In the genomic region with DNA sequence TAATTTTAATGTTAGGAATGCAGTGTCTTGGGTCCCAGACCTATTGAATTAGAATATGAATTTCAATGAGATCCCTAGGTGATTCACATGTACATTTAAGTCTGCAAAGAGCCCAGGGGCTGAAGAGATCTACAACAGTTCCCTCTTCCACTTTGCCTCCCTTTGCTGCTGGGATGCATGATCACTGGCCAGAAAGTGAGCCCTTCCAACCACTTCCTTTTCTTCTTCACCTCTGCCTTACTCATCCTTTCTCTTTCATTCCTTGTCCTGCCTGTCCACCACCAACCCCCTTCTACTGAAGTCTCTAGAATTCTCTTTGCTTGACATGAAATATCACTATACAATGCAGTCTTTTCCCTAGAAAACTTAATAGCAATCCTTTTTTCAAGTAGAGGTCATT, we compare ENCODE assay signal across 22 cellular contexts.
DNase-seq lines count a peak whose midpoint lies in the region; ATAC-seq and TF ChIP-seq lines count a peak whose summit lies in the region.
"Had no signal": no experiment of that assay in that cellular context is flagged by ENCODE, and none has a peak within 500 bp of the region (broad histone marks: within the 10 kb centered on the region; RNA-seq: fewer than 3 reads in every experiment).

No MANE protein-coding gene starts in this region.

- intact Hi-C loops in CD8-positive, alpha-beta T cell (cut with DNase I, micrococcal nuclease) = no loop called here

- peaks cover 19% of the 10 kb centered on the region for H3K4me1 Mint-ChIP-seq in WTC11
- no peaks in the 10 kb centered on the region for H3K4me1 Mint-ChIP-seq in CD8-positive, alpha-beta T cell (ENCODE audit: low read depth)
- H3K4me1 Mint-ChIP-seq: activated CD8-positive, alpha-beta memory T cell treated with anti-CD3 and anti-CD28 coated beads, Interleukin-2, amount 10 ng/mL, durations not matched to agents 7 days and 5 days; immature natural killer cell had no signal

- no peaks in the 10 kb centered on the region for H3K36me3 ChIP-seq in CD8-positive, alpha-beta T cell (ENCODE audit: insufficient read depth, low read length)
- H3K36me3 ChIP-seq: prostate gland had no signal

- no peak overlapping the region for H3K4me3 ChIP-seq in foreskin fibroblast (ENCODE audit: low read depth in 1 of 2, low read length in 2 of 2)
- H3K4me3 ChIP-seq in CD8-positive, alpha-beta T cell (ENCODE audit: low read depth, low read length) = no peak overlapping the region
- H3K4me3 ChIP-seq: body of pancreas, prostate gland, skin epidermis had no signal

- H3K4me3 Mint-ChIP-seq in WTC11 = no peak overlapping the region
- H3K4me3 Mint-ChIP-seq in CD8-positive, alpha-beta T cell = no peak overlapping the region
- H3K4me3 Mint-ChIP-seq: activated CD8-positive, alpha-beta memory T cell treated with anti-CD3 and anti-CD28 coated beads, Interleukin-2, amount 10 ng/mL, durations not matched to agents 7 days and 5 days; activated naive CD8-positive, alpha-beta T cell; activated T-helper 1 cell treated with anti-CD3 and anti-CD28 coated beads, Interleukin-12 subunit alpha, Interleukin-12 subunit beta, Interleukin-2, Interleukin-4 antibody, amounts not matched to agents 30 ng/mL and 10 ng/mL and 1 ng/mL, durations not matched to agents 14 hours and 24 hours and 36 hours; immature natural killer cell; neural crest cell; stimulated activated naive CD8-positive, alpha-beta T cell treated with anti-CD3 and anti-CD28 coated beads, Interleukin-15, Interleukin-2, amounts not matched to agents 100 ng/mL and 50 ng/mL, for 24 hours had no signal

- POLR2A ChIA-PET in WTC11 (lab: Charles Lee) = no interaction called here
- POLR2A ChIA-PET in CD8-positive, alpha-beta T cell (lab: Charles Lee) = no interaction called here

- no peaks in the 10 kb centered on the region for H3K9me3 ChIP-seq in CD8-positive, alpha-beta T cell (ENCODE audit: low read length)
- H3K9me3 ChIP-seq: body of pancreas, prostate gland had no signal

- no peak overlapping the region for H3K27ac ChIP-seq in CD8-positive, alpha-beta T cell (ENCODE audit: low read depth, low read length)
- H3K27ac ChIP-seq: 22Rv1, body of pancreas, HL-60, prostate gland had no signal

- peak overlapping the region; percentile 24 for H3K27ac Mint-ChIP-seq in WTC11
- no peak overlapping the region for H3K27ac Mint-ChIP-seq in CD8-positive, alpha-beta T cell
- H3K27ac Mint-ChIP-seq: activated CD8-positive, alpha-beta memory T cell treated with anti-CD3 and anti-CD28 coated beads, Interleukin-2, amount 10 ng/mL, durations not matched to agents 7 days and 5 days; activated naive CD8-positive, alpha-beta T cell; activated T-helper 1 cell treated with anti-CD3 and anti-CD28 coated beads, Interleukin-12 subunit alpha, Interleukin-12 subunit beta, Interleukin-2, Interleukin-4 antibody, amounts not matched to agents 30 ng/mL and 10 ng/mL and 1 ng/mL, durations not matched to agents 14 hours and 24 hours and 36 hours; immature natural killer cell; stimulated activated naive CD8-positive, alpha-beta T cell treated with anti-CD3 and anti-CD28 coated beads, Interleukin-15, Interleukin-2, amounts not matched to agents 100 ng/mL and 50 ng/mL, for 24 hours had no signal

- DNase-seq in NOMO-1 (lab: John Stamatoyannopoulos, UW; ENCODE audit: unreplicated experiment in 2 of 2) = peak; percentile 2 to 38
- no peak for DNase-seq in NOMO-1 treated with dmso at 0.1 percent for 144 hours (lab: John Stamatoyannopoulos, UW; ENCODE audit: unreplicated experiment)
- DNase-seq in WTC11 (ENCODE audit: low spot score) = no peak
- peak; percentile 33 to 56 for DNase-seq in foreskin fibroblast
- no peak for DNase-seq in CD8-positive, alpha-beta T cell
- DNase-seq in T-helper 9 cell = no peak
- DNase-seq in NCI-H1092 (lab: John Stamatoyannopoulos, UW) = no peak
- DNase-seq: activated CD4-positive, alpha-beta T cell treated with anti-CD3 and anti-CD28 coated beads for 1 hour; activated CD8-positive, alpha-beta memory T cell treated with anti-CD3 and anti-CD28 coated beads, Interleukin-2, amount 10 ng/mL, durations not matched to agents 7 days and 5 days; immature natural killer cell; MM.1S; NCI-H187 treated with DMSO at 0.1 percent for 48 hours had no signal

- no peaks in the 10 kb centered on the region for H3K27me3 ChIP-seq in CD8-positive, alpha-beta T cell (ENCODE audit: insufficient read depth, low read length)
- H3K27me3 ChIP-seq: body of pancreas had no signal

- no peaks in the 10 kb centered on the region for H3K36me3 Mint-ChIP-seq in WTC11
- no peaks in the 10 kb centered on the region for H3K36me3 Mint-ChIP-seq in CD8-positive, alpha-beta T cell
- H3K36me3 Mint-ChIP-seq: activated CD8-positive, alpha-beta memory T cell treated with anti-CD3 and anti-CD28 coated beads, Interleukin-2, amount 10 ng/mL, durations not matched to agents 7 days and 5 days; activated naive CD8-positive, alpha-beta T cell; immature natural killer cell had no signal

- ATAC-seq in WTC11 = 0 out of 2 replicates have a peak, but pooled peaks have one; percentile 24
- no peak for ATAC-seq in CD8-positive, alpha-beta T cell
- no peak for ATAC-seq in GM21423 (IDR thresholded peaks at IDR 0.05; ENCODE audit: unreplicated experiment)
- ATAC-seq: activated CD8-positive, alpha-beta memory T cell treated with anti-CD3 and anti-CD28 coated beads, Interleukin-2, amount 10 ng/mL, durations not matched to agents 7 days and 5 days; body of pancreas had no signal

- no peaks in the 10 kb centered on the region for H3K9me3 Mint-ChIP-seq in WTC11
- no peaks in the 10 kb centered on the region for H3K9me3 Mint-ChIP-seq in CD8-positive, alpha-beta T cell
- H3K9me3 Mint-ChIP-seq: activated T-helper 1 cell treated with anti-CD3 and anti-CD28 coated beads, Interleukin-12 subunit alpha, Interleukin-12 subunit beta, Interleukin-2, Interleukin-4 antibody, amounts not matched to agents 30 ng/mL and 10 ng/mL and 1 ng/mL, durations not matched to agents 14 hours and 24 hours and 36 hours; immature natural killer cell; stimulated activated naive CD8-positive, alpha-beta T cell treated with anti-CD3 and anti-CD28 coated beads, Interleukin-15, Interleukin-2, amounts not matched to agents 100 ng/mL and 50 ng/mL, for 24 hours had no signal

- no peaks in the 10 kb centered on the region for H3K4me1 ChIP-seq in CD8-positive, alpha-beta T cell (ENCODE audit: insufficient read depth, low read length)
- H3K4me1 ChIP-seq: body of pancreas, prostate gland had no signal

- no peaks in the 10 kb centered on the region for H3K27me3 Mint-ChIP-seq in WTC11 (ENCODE audit: low read depth)
- H3K27me3 Mint-ChIP-seq in CD8-positive, alpha-beta T cell (ENCODE audit: low read depth) = peaks cover 12% of the 10 kb centered on the region

- TF ChIP-seq CTCF in WTC11 (IDR thresholded peaks at IDR 0.05) (no peak), foreskin fibroblast (IDR thresholded peaks at IDR 0.05; ENCODE audit: low read depth, low read length) (no peak)
- TF ChIP-seq CTCF in CD8-positive, alpha-beta T cell (IDR thresholded peaks at IDR 0.05) = no peak

- CTCF ChIA-PET in WTC11 (lab: Charles Lee) = no interaction called here
- CTCF ChIA-PET in CD8-positive, alpha-beta T cell (lab: Charles Lee) = no interaction called here

TF ChIP-seq in WTC11, 78 proteins besides CTCF, POLR2A, EP300 and RAD21 (continues in another document):
- TF ChIP-seq E2F1 (CRISPR knock-in tag; IDR thresholded peaks at IDR 0.05) (no peak), ATF3 (CRISPR knock-in tag; conservative IDR thresholded peaks at IDR 0.05) (no peak), NR3C1 (CRISPR knock-in tag; conservative IDR thresholded peaks at IDR 0.05; ENCODE audit: low read depth) (no peak), PRDM15 (CRISPR knock-in tag; IDR thresholded peaks at IDR 0.05) (no peak), CBFB (CRISPR knock-in tag; IDR thresholded peaks at IDR 0.05; ENCODE audit: low read depth) (no peak), TEAD1 (CRISPR knock-in tag; IDR thresholded peaks at IDR 0.05) (no peak), JUN (CRISPR knock-in tag; IDR thresholded peaks at IDR 0.05) (no peak)

Comparison
In these comparisons a context has a peak if more than half of its experiments do, and no peak if none do; other contexts are left out.
1. DNase-seq: peak in NOMO-1 (2 of 2) and foreskin fibroblast (2 of 2); none in NOMO-1 treated with dmso at 0.1 percent for 144 hours (single experiment), WTC11 (single experiment), CD8-positive, alpha-beta T cell (0 of 7), T-helper 9 cell (single experiment) and NCI-H1092 (single experiment).